ENCODE assay signal across 1 cellular context in genomic region chr13:113205428-113205931, GRCh38.
TF ChIP-seq lines count a peak whose summit lies in the region.

No MANE protein-coding gene starts in this region.

TF ChIP-seq in K562, 482 proteins besides CTCF, POLR2A, EP300 and RAD21:
- TF ChIP-seq NFE2 (IDR thresholded peaks at IDR 0.05; ENCODE audit: low read depth) (peak; percentile 75), KDM4B (IDR thresholded peaks at IDR 0.05; ENCODE audit: borderline replicate concordance in 2 of 2, low read depth in 1 of 2) (no peak), RB1 (IDR thresholded peaks at IDR 0.05; ENCODE audit: low read depth) (no peak), ZNF316 (IDR thresholded peaks at IDR 0.05) (peak; percentile 97), NRF1 (conservative IDR thresholded peaks at IDR 0.05 in 1 of 2, IDR thresholded peaks at IDR 0.05 in 1 of 2) (peak; percentile 35 to 40; a peak in 2 of 4 replicates), BACH1 (tag; IDR thresholded peaks at IDR 0.05) (0 out of 2 replicates have a peak, but pooled peaks have one; percentile 51), MAFF (IDR thresholded peaks at IDR 0.05; ENCODE audit: low read length) (peak; percentile 14; the same call in 1 of the 2 replicates), PKNOX1 (IDR thresholded peaks at IDR 0.05) (0 out of 2 replicates have a peak, but pooled peaks have one; percentile 9), C11orf30 (IDR thresholded peaks at IDR 0.05; ENCODE audit: low read depth) (peak; percentile 95), ZBTB33 (CRISPR knock-in tag; IDR thresholded peaks at IDR 0.05) (peak; percentile 40; the same call in 1 of the 2 replicates), TRIM24 (IDR thresholded peaks at IDR 0.05) (peak in 1 of 2 experiments; percentile 15; a peak in 2 of 4 replicates), ZNF134 (CRISPR knock-in tag; conservative IDR thresholded peaks at IDR 0.05) (0 out of 2 replicates have a peak, but pooled peaks have one; percentile 39), XRCC4 (IDR thresholded peaks at IDR 0.05; ENCODE audit: extremely low read depth, insufficient read depth, insufficient read length) (no peak), MYC (IDR thresholded peaks at IDR 0.05; ENCODE audit: low read depth, low read length) (peak; percentile 41; the same call in 1 of the 2 replicates), MYC (CRISPR knock-in tag; IDR thresholded peaks at IDR 0.05; ENCODE audit: borderline replicate concordance, low read depth) (no peak), MAFK (IDR thresholded peaks at IDR 0.05; ENCODE audit: low read length) (peak; percentile 64), CEBPB (tag; IDR thresholded peaks at IDR 0.05) (peak; percentile 71), EP400 (IDR thresholded peaks at IDR 0.05) (peak; percentile 60; the same call in 1 of the 2 replicates), NFATC3 (IDR thresholded peaks at IDR 0.05) (no peak), CEBPG (CRISPR knock-in tag; IDR thresholded peaks at IDR 0.05) (peak; percentile 83), CEBPG (tag; conservative IDR thresholded peaks at IDR 0.05 in 1 of 2, IDR thresholded peaks at IDR 0.05 in 1 of 2) (peak; percentile 55 to 76; a peak in 3 of 4 replicates), DPF2 (IDR thresholded peaks at IDR 0.05) (peak; percentile 24; the same call in 1 of the 2 replicates), ATF3 (IDR thresholded peaks at IDR 0.05) (peak; percentile 65; the same call in 1 of the 2 replicates), ATF3 (CRISPR knock-in tag; conservative IDR thresholded peaks at IDR 0.05) (no peak), MAFG (tag; conservative IDR thresholded peaks at IDR 0.05) (peak; percentile 89), PPARD (CRISPR knock-in tag; IDR thresholded peaks at IDR 0.05) (no peak)
